ENCODE assay signal across 7 cellular contexts in the genomic region with DNA sequence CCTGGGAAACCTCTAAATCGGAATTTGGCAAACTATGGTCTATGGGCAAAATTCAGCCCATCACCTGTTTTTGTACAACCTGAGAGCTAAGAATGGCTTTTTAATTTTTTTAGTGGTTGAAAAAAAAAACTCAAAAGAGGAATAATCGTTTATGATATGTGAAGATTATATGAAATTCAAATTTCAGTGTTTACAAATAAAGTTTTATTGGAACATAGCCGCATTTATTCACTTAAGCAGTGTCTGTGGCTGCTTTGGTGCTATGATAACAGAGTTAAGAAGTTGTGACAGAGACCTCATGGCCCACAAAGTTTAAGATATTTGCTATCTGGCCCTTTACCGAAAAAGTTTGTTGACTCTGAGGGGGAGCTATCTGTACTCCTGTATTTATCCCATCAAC.
"Had no signal": no experiment of that assay in that cellular context is flagged by ENCODE, and none has a peak within 500 bp of the region (broad histone marks: within the 10 kb centered on the region; RNA-seq: fewer than 3 reads in every experiment).

No MANE protein-coding gene starts in this region.

- FAIRE-seq: HepG2, HTR-8/SVneo had no signal

- DNase-seq: IMR-90, KBM-7, KG1 had no signal

- H3K27ac ChIP-seq: HL-60, KMS-11 had no signal

- ATAC-seq: HepG2 had no signal

- H3K9ac ChIP-seq: KMS-11 had no signal

- H3K4me2 ChIP-seq: KMS-11 had no signal
